ENCODE assay signal across 8 cellular contexts in the genomic region with DNA sequence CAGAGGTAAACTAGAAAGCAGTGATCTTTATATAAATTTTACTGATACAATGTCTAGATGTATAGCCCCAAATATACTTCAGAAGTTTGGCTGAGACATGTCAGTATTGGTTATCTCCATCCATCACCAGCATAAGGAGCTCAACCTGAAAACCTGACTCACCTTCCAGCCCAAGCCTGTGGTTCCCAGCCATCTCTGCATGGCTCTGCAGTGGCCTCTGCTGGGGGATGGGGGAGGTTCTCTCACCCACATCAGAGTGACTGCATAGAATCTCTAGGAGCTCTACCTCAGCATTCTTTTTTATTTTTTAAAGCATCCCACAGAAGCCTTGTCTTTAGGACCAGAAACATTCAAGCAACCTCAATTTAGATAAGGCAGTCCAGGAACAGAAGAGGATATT.
DNase-seq lines count a peak whose midpoint lies in the region; ATAC-seq and TF ChIP-seq lines count a peak whose summit lies in the region.

No MANE protein-coding gene starts in this region.

- peak; percentile 89 for TF ChIP-seq CTCF in 22Rv1 (IDR thresholded peaks at IDR 0.05)
- TF ChIP-seq CTCF in GM13976 (IDR thresholded peaks at IDR 0.05; ENCODE audit: borderline replicate concordance, control extremely low read depth, extremely low read depth, insufficient read depth, missing control alignments) = peak; percentile 65
- peak; percentile 64 for TF ChIP-seq CTCF in foreskin fibroblast (IDR thresholded peaks at IDR 0.05; ENCODE audit: low read depth, low read length)

- peak; percentile 90 for ATAC-seq in HG02852 (IDR thresholded peaks at IDR 0.05; ENCODE audit: unreplicated experiment)

- no peak overlapping the region for H3K27ac ChIP-seq in 22Rv1

- in situ Hi-C loops in GM13976 (cut with MboI; ENCODE audit: low sequenced_read_pairs, unreplicated experiment) = no loop called here

- H3K4me3 ChIP-seq in foreskin fibroblast (ENCODE audit: low read depth in 1 of 2, low read length in 2 of 2) = no peak overlapping the region

- DNase-seq in GM13976 (ENCODE audit: low spot score) (peak; percentile 75), NCI-H510A treated with DMSO at 0.1 percent for 48 hours (lab: John Stamatoyannopoulos, UW) (peak; percentile 13), foreskin fibroblast (peak; percentile 28 to 65), DMS79 treated with DMSO at 0.1 percent for 48 hours (lab: John Stamatoyannopoulos, UW) (no peak)
- DNase-seq in activated T-cell treated with anti-CD3 and anti-CD28 coated beads, Interleukin-2, amount 50 U/mL, for 1 hour = peak; percentile 78
- peak; percentile 48 to 63 for DNase-seq in stimulated activated CD4-positive, alpha-beta T cell treated with anti-CD3 and anti-CD28 coated beads, Interleukin-15, amount 100 ng/mL, for 1 hour (ENCODE audit: low read depth in 1 of 2, low spot score in 1 of 2)
